16 cellular contexts compared by ENCODE assay signal in genomic region chr10:110992011-110992800, GRCh38.
DNase-seq lines count a peak whose midpoint lies in the region; ATAC-seq and TF ChIP-seq lines count a peak whose summit lies in the region.
"Had no signal": no experiment of that assay in that cellular context is flagged by ENCODE, and none has a peak within 500 bp of the region (broad histone marks: within the 10 kb centered on the region; RNA-seq: fewer than 3 reads in every experiment).

No MANE protein-coding gene starts in this region.

- H3K4ac ChIP-seq in mesenchymal stem cell (ENCODE audit: low read depth in 1 of 2, low read length in 2 of 2): no peak overlapping the region

- no peak for TF ChIP-seq CTCF in GM12865 (IDR thresholded peaks at IDR 0.05; ENCODE audit: insufficient read depth, low read depth, low read length, missing control alignments)

- H3K27me3 ChIP-seq in ACC112 (ENCODE audit: insufficient read depth, low read length): no peaks in the 10 kb centered on the region
- no peaks in the 10 kb centered on the region for H3K27me3 ChIP-seq in mesenchymal stem cell (ENCODE audit: control insufficient read depth in 1 of 2, insufficient read depth in 1 of 2, low read length in 2 of 2)
- H3K27me3 ChIP-seq: spleen, vagina had no signal

- 100% methylated on average over 2 of the region's 3 CpGs for WGBS in mesenchymal stem cell

- H3K4me3 ChIP-seq in ACC112 (ENCODE audit: low read depth, low read length) (peak overlapping the region; percentile 50), GM12865 (ENCODE audit: low read depth, low read length) (no peak overlapping the region), mesenchymal stem cell (ENCODE audit: insufficient read depth in 1 of 2, low read depth in 1 of 2, low read length in 2 of 2) (peak overlapping the region in 1 of 2 experiments; percentile 28)
- H3K4me3 ChIP-seq: spleen, vagina had no signal

- H2BK5ac ChIP-seq in mesenchymal stem cell (ENCODE audit: low read depth, low read length, poor library complexity, severe bottlenecking): no peak overlapping the region

- H2BK15ac ChIP-seq in mesenchymal stem cell (ENCODE audit: low read depth, poor library complexity, severe bottlenecking): no peak overlapping the region

- H3K79me2 ChIP-seq in ACC112 (ENCODE audit: control insufficient read depth, insufficient read depth, low read length, unreplicated experiment): peaks cover 10% of the 10 kb centered on the region

- no peak overlapping the region for H3K23ac ChIP-seq in mesenchymal stem cell (ENCODE audit: low read length in 2 of 2)

- no peak overlapping the region for H2AFZ ChIP-seq in ACC112 (ENCODE audit: low read length, unreplicated experiment)
- no peak overlapping the region for H2AFZ ChIP-seq in mesenchymal stem cell (ENCODE audit: low read depth, low read length)

- no peak overlapping the region for H3K4me2 ChIP-seq in mesenchymal stem cell (ENCODE audit: low read length, poor library complexity, severe bottlenecking)

- no peaks in the 10 kb centered on the region for H3K9me3 ChIP-seq in mesenchymal stem cell (ENCODE audit: control insufficient read depth, low read length)
- H3K9me3 ChIP-seq: spleen, vagina had no signal

- H3K14ac ChIP-seq in mesenchymal stem cell (ENCODE audit: low read length in 2 of 2): no peak overlapping the region

- no peak overlapping the region for H2BK12ac ChIP-seq in mesenchymal stem cell (ENCODE audit: low read length in 2 of 2)

- no peak overlapping the region for H2AK5ac ChIP-seq in mesenchymal stem cell (ENCODE audit: low read length, severe bottlenecking)

- 0 out of 2 replicates have a peak overlapping the region, but pooled peaks have one; percentile 33 for H3K27ac ChIP-seq in ACC112 (ENCODE audit: low read depth, low read length)
- H3K27ac ChIP-seq in mesenchymal stem cell (ENCODE audit: low read length, poor library complexity, severe bottlenecking): no peak overlapping the region
- H3K27ac ChIP-seq: C4-2B, spleen, vagina had no signal

- peak overlapping the region; percentile 60 for H3K9ac ChIP-seq in mesenchymal stem cell (ENCODE audit: low read length)

- DNase-seq in GM12865 (ENCODE audit: low read depth) (peak; percentile 5), amniotic epithelial cell (ENCODE audit: low read depth) (peak; percentile 44), mesenchymal stem cell (no peak), NCI-H345 treated with DMSO at 0.1 percent for 48 hours (lab: John Stamatoyannopoulos, UW; ENCODE audit: unreplicated experiment) (no peak), middle frontal gyrus (ENCODE audit: extremely low spot score, low spot score) (no peak)
- DNase-seq in stimulated activated CD4-positive, alpha-beta T cell treated with anti-CD3 and anti-CD28 coated beads, Interleukin-4, amount 100 ng/mL, for 1 hour: no peak
- DNase-seq: activated CD4-positive, alpha-beta T cell treated with anti-CD3 and anti-CD28 coated beads for 1 hour; effector CD8-positive, alpha-beta T cell; NCI-H1417 treated with DMSO at 0.1 percent for 48 hours; NCI-H526 treated with DMSO at 0.1 percent for 48 hours; SIG-M5; spleen had no signal

- H4K8ac ChIP-seq in mesenchymal stem cell (ENCODE audit: low read length): no peak overlapping the region

- H2BK120ac ChIP-seq in mesenchymal stem cell (ENCODE audit: low read depth, low read length): no peak overlapping the region

- H3K36me3 ChIP-seq in ACC112 (ENCODE audit: insufficient read depth, low read length) (no peaks in the 10 kb centered on the region; the same call in 1 of the 2 replicates), mesenchymal stem cell (ENCODE audit: control insufficient read depth in 1 of 2, insufficient read depth in 2 of 2, low read depth in 1 of 2, low read length in 2 of 2) (peaks cover 0 to 16% of the 10 kb centered on the region in 2 experiments)
- H3K36me3 ChIP-seq: vagina had no signal

- H3K4me1 ChIP-seq in ACC112 (ENCODE audit: control insufficient read depth, insufficient read depth, low read length, unreplicated experiment): peaks cover 33% of the 10 kb centered on the region
- no peaks in the 10 kb centered on the region for H3K4me1 ChIP-seq in mesenchymal stem cell (ENCODE audit: control insufficient read depth, insufficient read depth, low read depth, low read length)

- no peak overlapping the region for H3K18ac ChIP-seq in mesenchymal stem cell (ENCODE audit: low read depth in 1 of 2, low read length in 2 of 2)

- no peak overlapping the region for H4K91ac ChIP-seq in mesenchymal stem cell (ENCODE audit: low read length)

- peaks cover 8% of the 10 kb centered on the region for H3K79me1 ChIP-seq in mesenchymal stem cell (replicated peaks; ENCODE audit: low read length, poor library complexity, severe bottlenecking)

- ATAC-seq in GM21515 (IDR thresholded peaks at IDR 0.05; ENCODE audit: unreplicated experiment): no peak

Comparison
In these comparisons a context has a peak if more than half of its experiments do, and no peak if none do; other contexts are left out.
1. DNase-seq: peak in GM12865 (single experiment) and amniotic epithelial cell (single experiment); none in mesenchymal stem cell (single experiment), stimulated activated CD4-positive, alpha-beta T cell treated with anti-CD3 and anti-CD28 coated beads, Interleukin-4, amount 100 ng/mL, for 1 hour (single experiment), NCI-H345 treated with DMSO at 0.1 percent for 48 hours (single experiment) and middle frontal gyrus (single experiment).